In genomic region chr17:83050651-83051422, GRCh38 we compare ENCODE assay signal across 8 cellular contexts. TPM values are rescaled to one million over a fixed set of nuclear protein-coding genes. Genes with fewer than 3 reads are reported as not detected.
A peak's percentile ranks its signal among the peaks of the same experiment; 100 is the strongest.
DNase-seq lines count a peak whose midpoint lies in the region; ATAC-seq and TF ChIP-seq lines count a peak whose summit lies in the region.

No MANE protein-coding gene starts in this region.

- POLR2A ChIA-PET in naive thymus-derived CD8-positive, alpha-beta T cell (lab: Charles Lee): interaction anchor here (0.7 to 1.9 kb wide), 16 partner anchors 9 to 187 kb away, joined by 3 to 12 read pairs (median 4); partner anchors contain the start of gene METRNL

- H3K36me3 Mint-ChIP-seq in naive thymus-derived CD8-positive, alpha-beta T cell: peaks cover 5 to 16% (median 5%) of the 10 kb centered on the region in 3 donors

- no peaks in the 10 kb centered on the region for H3K27me3 Mint-ChIP-seq in naive thymus-derived CD8-positive, alpha-beta T cell

- intact Hi-C loops in dorsolateral prefrontal cortex (cut with DNase I): loop anchor here in 1 of 2 donors (5.0 kb wide), 1 partner anchor 759 kb away; no protein-coding TSS in a partner anchor

- ATAC-seq in naive thymus-derived CD8-positive, alpha-beta T cell: no peak
- no peak for ATAC-seq in HG03469 (IDR thresholded peaks at IDR 0.05; ENCODE audit: unreplicated experiment)

- peak overlapping the region; percentile 58 to 95 (median 87) for H3K4me3 ChIP-seq in dorsolateral prefrontal cortex

- DNase-seq in DMS53 treated with DMSO at 0.1 percent for 48 hours (lab: John Stamatoyannopoulos, UW; ENCODE audit: unreplicated experiment) (peak; percentile 79), NCI-H2196 treated with DMSO at 0.1 percent for 48 hours (lab: John Stamatoyannopoulos, UW; ENCODE audit: unreplicated experiment) (peak; percentile 70), dorsolateral prefrontal cortex (peak in 4 of 10 donors; percentile 14 to 46 (median 28)), cerebellum (ENCODE audit: low spot score) (no peak), GM19238 (ENCODE audit: insufficient read length, low spot score) (no peak), HuH-7.5 (ENCODE audit: low spot score) (no peak)
- no peak for DNase-seq in naive thymus-derived CD8-positive, alpha-beta T cell

- peaks cover 0 to 9% (median 0%) of the 10 kb centered on the region in 9 donors for H3K9me3 Mint-ChIP-seq in naive thymus-derived CD8-positive, alpha-beta T cell

- no peaks in the 10 kb centered on the region for H3K27me3 ChIP-seq in dorsolateral prefrontal cortex

- H3K27ac Mint-ChIP-seq in naive thymus-derived CD8-positive, alpha-beta T cell: peak overlapping the region; percentile 89 to 96 (median 92)

- H3K27ac ChIP-seq in dorsolateral prefrontal cortex: peak overlapping the region in 49 of 59 donors; percentile 43 to 92 (median 79)

- H3K4me3 Mint-ChIP-seq in naive thymus-derived CD8-positive, alpha-beta T cell: peak overlapping the region; percentile 77 to 94 (median 88)

- no peak for TF ChIP-seq CTCF in dorsolateral prefrontal cortex (IDR thresholded peaks at IDR 0.05 in 54 of 56, conservative IDR thresholded peaks at IDR 0.05 in 2 of 56; ENCODE audit: low read depth in 1 of 56, partially characterized antibody in 56 of 56)

- H3K4me1 Mint-ChIP-seq in naive thymus-derived CD8-positive, alpha-beta T cell: peaks cover 12 to 61% (median 36%) of the 10 kb centered on the region in 4 donors

RNA-seq across cellular contexts. Expression of gene METRNL, which starts 28.6 kb away (rescaled TPM):
- total RNA-seq in dorsolateral prefrontal cortex: 10 to 100 TPM in 102 of 120 experiments, 1 to 10 TPM in 18; 3.8 to 30.0 (median 13.7) TPM
- total RNA-seq in naive thymus-derived CD8-positive, alpha-beta T cell: 1 to 10 TPM; 4.1 to 4.6 TPM
- 1 to 10 TPM in 2 of 3 donors, under 1 TPM in 1; 0.42 to 4.8 (median 1.3) TPM for polyA plus RNA-seq in naive thymus-derived CD8-positive, alpha-beta T cell
- 14.2 TPM for total RNA-seq in cerebellum

Comparison
In these comparisons a context has a peak if more than half of its experiments do, and no peak if none do; other contexts are left out.
1. DNase-seq: peak in DMS53 treated with DMSO at 0.1 percent for 48 hours (single experiment) and NCI-H2196 treated with DMSO at 0.1 percent for 48 hours (single experiment); none in naive thymus-derived CD8-positive, alpha-beta T cell (0 of 10), cerebellum (single experiment), GM19238 (single experiment) and HuH-7.5 (single experiment).